In the genomic region with DNA sequence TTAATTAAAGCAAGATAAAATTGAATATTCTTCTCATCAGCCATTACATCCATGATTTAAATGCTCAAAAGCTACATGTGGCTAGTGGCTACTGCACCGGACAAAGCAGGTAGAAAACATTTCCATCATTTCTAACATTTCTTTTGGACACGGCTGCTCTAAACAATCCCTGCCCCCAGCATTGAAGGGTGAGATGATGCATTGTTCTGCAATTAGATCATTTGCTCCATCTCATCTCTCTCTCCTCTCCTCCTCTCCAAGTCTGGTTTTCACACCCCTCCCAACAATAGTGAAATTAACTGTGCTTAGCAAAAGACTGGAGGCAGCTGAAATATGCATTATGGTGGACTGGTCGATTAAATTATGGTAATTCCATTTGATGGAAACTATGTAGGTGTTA, we compare ENCODE assay signal across 24 cellular contexts.
DNase-seq lines count a peak whose midpoint lies in the region; TF ChIP-seq lines count a peak whose summit lies in the region.
"Had no signal": no experiment of that assay in that cellular context is flagged by ENCODE, and none has a peak within 500 bp of the region (broad histone marks: within the 10 kb centered on the region; RNA-seq: fewer than 3 reads in every experiment).

No MANE protein-coding gene starts in this region.

- no peak overlapping the region for H3K14ac ChIP-seq in mesenchymal stem cell (ENCODE audit: low read length in 2 of 2)

- H2AK5ac ChIP-seq in mesenchymal stem cell (ENCODE audit: low read length, severe bottlenecking): no peak overlapping the region

- H3K27me3 Mint-ChIP-seq in HFFc6 (ENCODE audit: insufficient read depth) (peaks cover 11% of the 10 kb centered on the region), chondrocyte (ENCODE audit: low read depth) (no peaks in the 10 kb centered on the region)
- H3K27me3 Mint-ChIP-seq: activated CD4-positive, alpha-beta memory T cell treated with anti-CD3 and anti-CD28 coated beads for 36 hours had no signal

- no peak overlapping the region for H4K8ac ChIP-seq in mesenchymal stem cell (ENCODE audit: low read length)

- H2BK120ac ChIP-seq in mesenchymal stem cell (ENCODE audit: low read depth, low read length): no peak overlapping the region

- H3K4me3 ChIP-seq in mesenchymal stem cell (ENCODE audit: insufficient read depth in 1 of 2, low read depth in 1 of 2, low read length in 2 of 2): no peak overlapping the region
- H3K4me3 ChIP-seq: ascending aorta, coronary artery, psoas muscle, vagina had no signal

- peak overlapping the region in 1 of 2 experiments; percentile 15 for H2BK12ac ChIP-seq in mesenchymal stem cell (ENCODE audit: low read length in 2 of 2)

- WGBS in mesenchymal stem cell: 22% methylated on average over 3 of the region's 3 CpGs

- no peaks in the 10 kb centered on the region for H3K79me1 ChIP-seq in mesenchymal stem cell (replicated peaks; ENCODE audit: low read length, poor library complexity, severe bottlenecking)

- no peak overlapping the region for H3K4me2 ChIP-seq in mesenchymal stem cell (ENCODE audit: low read length, poor library complexity, severe bottlenecking)

- H3K4ac ChIP-seq in mesenchymal stem cell (ENCODE audit: low read depth in 1 of 2, low read length in 2 of 2): no peak overlapping the region

- no peak overlapping the region for H2BK15ac ChIP-seq in mesenchymal stem cell (ENCODE audit: low read depth, poor library complexity, severe bottlenecking)

- DNase-seq in ACHN (peak; percentile 88), HFFc6 (no peak), chondrocyte (ENCODE audit: low spot score) (no peak), mesenchymal stem cell (peak; percentile 52), GM10266 (ENCODE audit: extremely low spot score) (no peak), NCI-H526 treated with DMSO at 0.1 percent for 48 hours (lab: John Stamatoyannopoulos, UW) (no peak), RKO (ENCODE audit: low spot score) (no peak)
- no peak for DNase-seq in activated naive CD4-positive, alpha-beta T cell treated with anti-CD3 and anti-CD28 coated beads, Interleukin-2, amount 50 U/mL, for 16 hours
- DNase-seq: activated CD4-positive, alpha-beta memory T cell treated with anti-CD3 and anti-CD28 coated beads for 36 hours; activated naive CD4-positive, alpha-beta T cell treated with anti-CD3 and anti-CD28 coated beads for 36 hours; activated T-cell treated with anti-CD3 and anti-CD28 coated beads for 4 hours; CD4-positive, alpha-beta memory T cell; DND-41; GOT3; hippocampal formation; KBM-7; kidney; NCI-H1930; NCI-H446; psoas muscle; WERI-Rb-1 had no signal

- H3K27me3 ChIP-seq in mesenchymal stem cell (ENCODE audit: control insufficient read depth in 1 of 2, insufficient read depth in 1 of 2, low read length in 2 of 2): no peaks in the 10 kb centered on the region
- H3K27me3 ChIP-seq: ascending aorta, vagina had no signal

- TF ChIP-seq CTCF in HFFc6 (IDR thresholded peaks at IDR 0.05) (no peak), chondrocyte (IDR thresholded peaks at IDR 0.05) (no peak), GM10266 (IDR thresholded peaks at IDR 0.05; ENCODE audit: control insufficient read depth, insufficient read depth, low read depth, missing control alignments) (no peak)

- H3K4me3 Mint-ChIP-seq in HFFc6 (peak overlapping the region; percentile 28; the same call in 1 of the 2 replicates), chondrocyte (ENCODE audit: unreplicated experiment) (no peak overlapping the region)
- H3K4me3 Mint-ChIP-seq: activated CD4-positive, alpha-beta memory T cell treated with anti-CD3 and anti-CD28 coated beads for 36 hours; activated naive CD4-positive, alpha-beta T cell treated with anti-CD3 and anti-CD28 coated beads for 36 hours; CD4-positive, alpha-beta memory T cell had no signal

- H3K27ac Mint-ChIP-seq in HFFc6 (no peak overlapping the region), chondrocyte (ENCODE audit: unreplicated experiment) (peak overlapping the region; percentile 13)
- H3K27ac Mint-ChIP-seq: activated CD4-positive, alpha-beta memory T cell treated with anti-CD3 and anti-CD28 coated beads for 36 hours; activated naive CD4-positive, alpha-beta T cell treated with anti-CD3 and anti-CD28 coated beads for 36 hours; CD4-positive, alpha-beta memory T cell had no signal

- H3K9ac ChIP-seq in mesenchymal stem cell (ENCODE audit: low read length): no peak overlapping the region

- no peak overlapping the region for H4K91ac ChIP-seq in mesenchymal stem cell (ENCODE audit: low read length)

- H3K9me3 Mint-ChIP-seq in HFFc6 (peaks cover 11% of the 10 kb centered on the region; the same call in 1 of the 2 replicates), chondrocyte (ENCODE audit: low read depth) (peaks cover 5% of the 10 kb centered on the region)
- H3K9me3 Mint-ChIP-seq: activated CD4-positive, alpha-beta memory T cell treated with anti-CD3 and anti-CD28 coated beads for 36 hours had no signal

- no peak overlapping the region for H2BK5ac ChIP-seq in mesenchymal stem cell (ENCODE audit: low read depth, low read length, poor library complexity, severe bottlenecking)

- peaks cover 4% of the 10 kb centered on the region; the same call in 1 of the 2 replicates for H3K36me3 Mint-ChIP-seq in HFFc6 (ENCODE audit: low read depth)
- no peaks in the 10 kb centered on the region for H3K36me3 Mint-ChIP-seq in chondrocyte (ENCODE audit: low read depth)
- H3K36me3 Mint-ChIP-seq: activated CD4-positive, alpha-beta memory T cell treated with anti-CD3 and anti-CD28 coated beads for 36 hours; CD4-positive, alpha-beta memory T cell had no signal

- H3K27ac ChIP-seq in mesenchymal stem cell (ENCODE audit: low read length, poor library complexity, severe bottlenecking): peak overlapping the region; percentile 91
- H3K27ac ChIP-seq: ascending aorta, coronary artery, psoas muscle, vagina, WERI-Rb-1 had no signal

- H2AFZ ChIP-seq in mesenchymal stem cell (ENCODE audit: low read depth, low read length): no peak overlapping the region

- in situ Hi-C loops in ACHN (cut with HindIII; ENCODE audit: low pct_ligation_motif_present, low pct_unique_long_range_greater_than_20kb, low sequenced_read_pairs): loop anchor here (25.0 kb wide), 1 partner anchor 157 kb away; no protein-coding TSS in a partner anchor

- peaks cover 7% of the 10 kb centered on the region for H3K9me3 ChIP-seq in mesenchymal stem cell (ENCODE audit: control insufficient read depth, low read length)
- H3K9me3 ChIP-seq: ascending aorta, psoas muscle, vagina had no signal

- H3K4me1 ChIP-seq in mesenchymal stem cell (ENCODE audit: control insufficient read depth, insufficient read depth, low read depth, low read length): peaks cover 15% of the 10 kb centered on the region
- H3K4me1 ChIP-seq: ascending aorta, psoas muscle had no signal

- peak overlapping the region in 1 of 2 experiments; percentile 58 for H3K18ac ChIP-seq in mesenchymal stem cell (ENCODE audit: low read depth in 1 of 2, low read length in 2 of 2)

- peaks cover 42% of the 10 kb centered on the region for H3K4me1 Mint-ChIP-seq in HFFc6 (ENCODE audit: low read depth)
- H3K4me1 Mint-ChIP-seq in chondrocyte (ENCODE audit: low read depth): peaks cover 34% of the 10 kb centered on the region
- H3K4me1 Mint-ChIP-seq: CD4-positive, alpha-beta memory T cell had no signal

- H3K23ac ChIP-seq in mesenchymal stem cell (ENCODE audit: low read length in 2 of 2): no peak overlapping the region

- no peaks in the 10 kb centered on the region for H3K36me3 ChIP-seq in mesenchymal stem cell (ENCODE audit: control insufficient read depth in 1 of 2, insufficient read depth in 2 of 2, low read depth in 1 of 2, low read length in 2 of 2)
- H3K36me3 ChIP-seq: ascending aorta, vagina, WERI-Rb-1 had no signal

Comparison
In these comparisons a context has a peak if more than half of its experiments do, and no peak if none do; other contexts are left out.
1. DNase-seq: peak in ACHN (single experiment) and mesenchymal stem cell (single experiment); none in HFFc6 (single experiment), chondrocyte (single experiment), GM10266 (single experiment), NCI-H526 treated with DMSO at 0.1 percent for 48 hours (single experiment), activated naive CD4-positive, alpha-beta T cell treated with anti-CD3 and anti-CD28 coated beads, Interleukin-2, amount 50 U/mL, for 16 hours (single experiment) and RKO (single experiment).